2 cellular contexts compared by ENCODE assay signal in the genomic region with DNA sequence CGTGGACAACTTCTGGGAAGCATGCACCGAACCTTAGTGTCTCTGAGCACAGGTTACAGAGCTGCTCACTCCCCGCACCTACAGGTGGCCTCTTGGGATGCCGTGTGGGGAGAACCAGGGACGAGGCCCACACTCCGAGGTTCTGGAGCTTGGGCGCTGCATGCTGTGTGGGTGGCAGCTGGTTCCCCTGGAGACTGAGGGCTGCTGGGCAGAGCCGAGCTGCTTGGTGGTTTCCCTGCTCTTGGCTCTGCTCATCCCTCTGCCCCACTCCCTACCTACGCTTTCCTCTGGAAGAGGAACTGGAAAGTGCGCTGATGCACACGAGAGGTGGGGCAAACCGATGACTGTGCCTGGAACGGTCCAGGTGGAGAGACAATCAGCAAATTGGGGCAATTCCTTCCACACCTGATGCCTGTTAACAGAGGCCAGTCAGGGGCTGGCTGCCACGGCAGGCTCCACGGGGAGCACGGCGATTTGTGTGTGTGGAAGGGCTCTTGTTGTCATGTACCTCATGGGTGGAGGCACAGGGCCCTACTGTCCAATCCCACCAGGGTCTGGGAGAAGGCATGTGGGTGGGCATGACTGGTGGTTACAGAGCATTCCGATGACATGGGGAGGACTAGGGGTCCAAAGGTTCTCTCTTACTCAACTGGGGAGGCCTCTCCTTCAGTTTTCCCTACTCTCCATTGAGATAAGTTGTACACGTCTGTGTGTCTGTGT.
TF ChIP-seq lines count a peak whose summit lies in the region.

No MANE protein-coding gene starts in this region.

TF ChIP-seq in GM12878, 131 proteins besides CTCF, POLR2A, EP300 and RAD21:
- TF ChIP-seq CBX5 (IDR thresholded peaks at IDR 0.05; ENCODE audit: low read depth) = no peak
- TF ChIP-seq, protein P1, sequence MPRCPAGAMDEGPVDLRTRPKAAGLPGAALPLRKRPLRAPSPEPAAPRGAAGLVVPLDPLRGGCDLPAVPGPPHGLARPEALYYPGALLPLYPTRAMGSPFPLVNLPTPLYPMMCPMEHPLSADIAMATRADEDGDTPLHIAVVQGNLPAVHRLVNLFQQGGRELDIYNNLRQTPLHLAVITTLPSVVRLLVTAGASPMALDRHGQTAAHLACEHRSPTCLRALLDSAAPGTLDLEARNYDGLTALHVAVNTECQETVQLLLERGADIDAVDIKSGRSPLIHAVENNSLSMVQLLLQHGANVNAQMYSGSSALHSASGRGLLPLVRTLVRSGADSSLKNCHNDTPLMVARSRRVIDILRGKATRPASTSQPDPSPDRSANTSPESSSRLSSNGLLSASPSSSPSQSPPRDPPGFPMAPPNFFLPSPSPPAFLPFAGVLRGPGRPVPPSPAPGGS (IDR thresholded peaks at IDR 0.05; ENCODE audit: borderline replicate concordance, insufficient read depth, low read depth, low read length, poor library complexity, severe bottlenecking) = no peak
- no peak for TF ChIP-seq FOXM1 (IDR thresholded peaks at IDR 0.05; ENCODE audit: low read depth, low read length)
- no peak for TF ChIP-seq TBL1XR1 (IDR thresholded peaks at IDR 0.05; ENCODE audit: low read depth, low read length)
- no peak for TF ChIP-seq NFXL1 (IDR thresholded peaks at IDR 0.05; ENCODE audit: borderline replicate concordance)
- TF ChIP-seq ZNF687 (IDR thresholded peaks at IDR 0.05) = no peak
- TF ChIP-seq, protein P2, sequence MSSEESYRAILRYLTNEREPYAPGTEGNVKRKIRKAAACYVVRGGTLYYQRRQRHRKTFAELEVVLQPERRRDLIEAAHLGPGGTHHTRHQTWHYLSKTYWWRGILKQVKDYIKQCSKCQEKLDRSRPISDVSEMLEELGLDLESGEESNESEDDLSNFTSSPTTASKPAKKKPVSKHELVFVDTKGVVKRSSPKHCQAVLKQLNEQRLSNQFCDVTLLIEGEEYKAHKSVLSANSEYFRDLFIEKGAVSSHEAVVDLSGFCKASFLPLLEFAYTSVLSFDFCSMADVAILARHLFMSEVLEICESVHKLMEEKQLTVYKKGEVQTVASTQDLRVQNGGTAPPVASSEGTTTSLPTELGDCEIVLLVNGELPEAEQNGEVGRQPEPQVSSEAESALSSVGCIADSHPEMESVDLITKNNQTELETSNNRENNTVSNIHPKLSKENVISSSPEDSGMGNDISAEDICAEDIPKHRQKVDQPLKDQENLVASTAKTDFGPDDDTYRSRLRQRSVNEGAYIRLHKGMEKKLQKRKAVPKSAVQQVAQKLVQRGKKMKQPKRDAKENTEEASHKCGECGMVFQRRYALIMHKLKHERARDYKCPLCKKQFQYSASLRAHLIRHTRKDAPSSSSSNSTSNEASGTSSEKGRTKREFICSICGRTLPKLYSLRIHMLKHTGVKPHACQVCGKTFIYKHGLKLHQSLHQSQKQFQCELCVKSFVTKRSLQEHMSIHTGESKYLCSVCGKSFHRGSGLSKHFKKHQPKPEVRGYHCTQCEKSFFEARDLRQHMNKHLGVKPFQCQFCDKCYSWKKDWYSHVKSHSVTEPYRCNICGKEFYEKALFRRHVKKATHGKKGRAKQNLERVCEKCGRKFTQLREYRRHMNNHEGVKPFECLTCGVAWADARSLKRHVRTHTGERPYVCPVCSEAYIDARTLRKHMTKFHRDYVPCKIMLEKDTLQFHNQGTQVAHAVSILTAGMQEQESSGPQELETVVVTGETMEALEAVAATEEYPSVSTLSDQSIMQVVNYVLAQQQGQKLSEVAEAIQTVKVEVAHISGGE (CRISPR knock-in tag; IDR thresholded peaks at IDR 0.05) = no peak
- no peak for TF ChIP-seq EGR1 (IDR thresholded peaks at IDR 0.05; ENCODE audit: borderline replicate concordance in 1 of 2, low read depth in 2 of 2, low read length in 2 of 2)
- TF ChIP-seq MEF2B (IDR thresholded peaks at IDR 0.05; ENCODE audit: partially characterized antibody, poor library complexity, severe bottlenecking) = no peak
- TF ChIP-seq CHD1 (IDR thresholded peaks at IDR 0.05; ENCODE audit: low read depth, low read length) = no peak
- TF ChIP-seq ESRRA (IDR thresholded peaks at IDR 0.05; ENCODE audit: low read length) = no peak
- no peak for TF ChIP-seq NRF1 (conservative IDR thresholded peaks at IDR 0.05; ENCODE audit: low read depth, low read length)
- no peak for TF ChIP-seq CHD4 (IDR thresholded peaks at IDR 0.05)
- no peak for TF ChIP-seq SREBF1 (IDR thresholded peaks at IDR 0.05; ENCODE audit: low read length)
- TF ChIP-seq, protein P3, sequence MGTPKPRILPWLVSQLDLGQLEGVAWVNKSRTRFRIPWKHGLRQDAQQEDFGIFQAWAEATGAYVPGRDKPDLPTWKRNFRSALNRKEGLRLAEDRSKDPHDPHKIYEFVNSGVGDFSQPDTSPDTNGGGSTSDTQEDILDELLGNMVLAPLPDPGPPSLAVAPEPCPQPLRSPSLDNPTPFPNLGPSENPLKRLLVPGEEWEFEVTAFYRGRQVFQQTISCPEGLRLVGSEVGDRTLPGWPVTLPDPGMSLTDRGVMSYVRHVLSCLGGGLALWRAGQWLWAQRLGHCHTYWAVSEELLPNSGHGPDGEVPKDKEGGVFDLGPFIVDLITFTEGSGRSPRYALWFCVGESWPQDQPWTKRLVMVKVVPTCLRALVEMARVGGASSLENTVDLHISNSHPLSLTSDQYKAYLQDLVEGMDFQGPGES (IDR thresholded peaks at IDR 0.05) = no peak
- no peak for TF ChIP-seq SUZ12 (IDR thresholded peaks at IDR 0.05; ENCODE audit: unreplicated experiment)

TF ChIP-seq in HepG2, 621 proteins besides CTCF, POLR2A, EP300 and RAD21:
- TF ChIP-seq ZNF687 (CRISPR knock-in tag; IDR thresholded peaks at IDR 0.05) (peak; percentile 21; the same call in 1 of the 2 replicates), ZNF382 (CRISPR knock-in tag; IDR thresholded peaks at IDR 0.05; ENCODE audit: borderline replicate concordance) (no peak), SUZ12 (IDR thresholded peaks at IDR 0.05; ENCODE audit: low read depth, low read length) (no peak), ZNF263 (CRISPR knock-in tag; IDR thresholded peaks at IDR 0.05) (peak; percentile 82), ARID2 (CRISPR knock-in tag; IDR thresholded peaks at IDR 0.05; ENCODE audit: borderline replicate concordance) (no peak), HNF4A (CRISPR knock-in tag; IDR thresholded peaks at IDR 0.05) (peak; percentile 43; the same call in 1 of the 2 replicates), POLR2G (IDR thresholded peaks at IDR 0.05; ENCODE audit: low read depth, low read length) (peak; percentile 27; the same call in 1 of the 2 replicates), CEBPB (IDR thresholded peaks at IDR 0.05; ENCODE audit: borderline replicate concordance, low read depth, low read length) (peak; percentile 5; the same call in 1 of the 2 replicates), ZFP37 (CRISPR knock-in tag; IDR thresholded peaks at IDR 0.05; ENCODE audit: borderline replicate concordance) (no peak), ZNF234 (CRISPR knock-in tag; conservative IDR thresholded peaks at IDR 0.05) (no peak)
- TF ChIP-seq, protein P4, sequence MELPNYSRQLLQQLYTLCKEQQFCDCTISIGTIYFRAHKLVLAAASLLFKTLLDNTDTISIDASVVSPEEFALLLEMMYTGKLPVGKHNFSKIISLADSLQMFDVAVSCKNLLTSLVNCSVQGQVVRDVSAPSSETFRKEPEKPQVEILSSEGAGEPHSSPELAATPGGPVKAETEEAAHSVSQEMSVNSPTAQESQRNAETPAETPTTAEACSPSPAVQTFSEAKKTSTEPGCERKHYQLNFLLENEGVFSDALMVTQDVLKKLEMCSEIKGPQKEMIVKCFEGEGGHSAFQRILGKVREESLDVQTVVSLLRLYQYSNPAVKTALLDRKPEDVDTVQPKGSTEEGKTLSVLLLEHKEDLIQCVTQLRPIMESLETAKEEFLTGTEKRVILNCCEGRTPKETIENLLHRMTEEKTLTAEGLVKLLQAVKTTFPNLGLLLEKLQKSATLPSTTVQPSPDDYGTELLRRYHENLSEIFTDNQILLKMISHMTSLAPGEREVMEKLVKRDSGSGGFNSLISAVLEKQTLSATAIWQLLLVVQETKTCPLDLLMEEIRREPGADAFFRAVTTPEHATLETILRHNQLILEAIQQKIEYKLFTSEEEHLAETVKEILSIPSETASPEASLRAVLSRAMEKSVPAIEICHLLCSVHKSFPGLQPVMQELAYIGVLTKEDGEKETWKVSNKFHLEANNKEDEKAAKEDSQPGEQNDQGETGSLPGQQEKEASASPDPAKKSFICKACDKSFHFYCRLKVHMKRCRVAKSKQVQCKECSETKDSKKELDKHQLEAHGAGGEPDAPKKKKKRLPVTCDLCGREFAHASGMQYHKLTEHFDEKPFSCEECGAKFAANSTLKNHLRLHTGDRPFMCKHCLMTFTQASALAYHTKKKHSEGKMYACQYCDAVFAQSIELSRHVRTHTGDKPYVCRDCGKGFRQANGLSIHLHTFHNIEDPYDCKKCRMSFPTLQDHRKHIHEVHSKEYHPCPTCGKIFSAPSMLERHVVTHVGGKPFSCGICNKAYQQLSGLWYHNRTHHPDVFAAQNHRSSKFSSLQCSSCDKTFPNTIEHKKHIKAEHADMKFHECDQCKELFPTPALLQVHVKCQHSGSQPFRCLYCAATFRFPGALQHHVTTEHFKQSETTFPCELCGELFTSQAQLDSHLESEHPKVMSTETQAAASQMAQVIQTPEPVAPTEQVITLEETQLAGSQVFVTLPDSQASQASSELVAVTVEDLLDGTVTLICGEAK (IDR thresholded peaks at IDR 0.05) = no peak
- TF ChIP-seq, protein P4 (CRISPR knock-in tag; IDR thresholded peaks at IDR 0.05) = no peak
- TF ChIP-seq, protein P5, sequence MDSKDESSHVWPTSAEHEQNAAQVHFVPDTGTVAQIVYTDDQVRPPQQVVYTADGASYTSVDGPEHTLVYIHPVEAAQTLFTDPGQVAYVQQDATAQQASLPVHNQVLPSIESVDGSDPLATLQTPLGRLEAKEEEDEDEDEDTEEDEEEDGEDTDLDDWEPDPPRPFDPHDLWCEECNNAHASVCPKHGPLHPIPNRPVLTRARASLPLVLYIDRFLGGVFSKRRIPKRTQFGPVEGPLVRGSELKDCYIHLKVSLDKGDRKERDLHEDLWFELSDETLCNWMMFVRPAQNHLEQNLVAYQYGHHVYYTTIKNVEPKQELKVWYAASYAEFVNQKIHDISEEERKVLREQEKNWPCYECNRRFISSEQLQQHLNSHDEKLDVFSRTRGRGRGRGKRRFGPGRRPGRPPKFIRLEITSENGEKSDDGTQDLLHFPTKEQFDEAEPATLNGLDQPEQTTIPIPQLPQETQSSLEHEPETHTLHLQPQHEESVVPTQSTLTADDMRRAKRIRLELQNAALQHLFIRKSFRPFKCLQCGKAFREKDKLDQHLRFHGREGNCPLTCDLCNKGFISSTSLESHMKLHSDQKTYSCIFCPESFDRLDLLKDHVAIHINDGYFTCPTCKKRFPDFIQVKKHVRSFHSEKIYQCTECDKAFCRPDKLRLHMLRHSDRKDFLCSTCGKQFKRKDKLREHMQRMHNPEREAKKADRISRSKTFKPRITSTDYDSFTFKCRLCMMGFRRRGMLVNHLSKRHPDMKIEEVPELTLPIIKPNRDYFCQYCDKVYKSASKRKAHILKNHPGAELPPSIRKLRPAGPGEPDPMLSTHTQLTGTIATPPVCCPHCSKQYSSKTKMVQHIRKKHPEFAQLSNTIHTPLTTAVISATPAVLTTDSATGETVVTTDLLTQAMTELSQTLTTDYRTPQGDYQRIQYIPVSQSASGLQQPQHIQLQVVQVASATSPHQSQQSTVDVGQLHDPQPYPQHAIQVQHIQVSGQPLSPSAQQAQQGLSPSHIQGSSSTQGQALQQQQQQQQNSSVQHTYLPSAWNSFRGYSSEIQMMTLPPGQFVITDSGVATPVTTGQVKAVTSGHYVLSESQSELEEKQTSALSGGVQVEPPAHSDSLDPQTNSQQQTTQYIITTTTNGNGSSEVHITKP (CRISPR knock-in tag; IDR thresholded peaks at IDR 0.05; ENCODE audit: low read depth) = no peak
